ENCODE assay signal across 8 cellular contexts in the genomic region with DNA sequence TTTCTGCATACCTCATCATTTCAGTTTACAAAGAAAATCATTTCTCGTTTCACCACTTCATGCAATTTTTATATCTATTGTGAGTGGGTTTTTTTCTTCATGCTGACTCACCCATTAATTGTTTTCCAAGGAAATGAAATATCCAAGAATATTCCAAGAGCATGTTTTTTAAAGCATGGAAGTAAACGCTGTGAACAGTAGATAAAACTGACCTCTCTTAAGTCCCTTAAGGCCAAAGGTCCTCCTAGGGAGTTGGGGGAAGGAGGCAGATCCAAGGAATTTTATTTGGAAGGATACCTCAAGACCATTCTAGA. TPM values are rescaled to one million over a fixed set of nuclear protein-coding genes. Genes with fewer than 3 reads are reported as not detected.
DNase-seq lines count a peak whose midpoint lies in the region; ATAC-seq lines count a peak whose summit lies in the region.
"Had no signal": no experiment of that assay in that cellular context is flagged by ENCODE, and none has a peak within 500 bp of the region (broad histone marks: within the 10 kb centered on the region; RNA-seq: fewer than 3 reads in every experiment).

No MANE protein-coding gene starts in this region.

- no CpG with 5 or more reads among the region's 2 CpGs for WGBS in HUES64

- H3K9me3 Mint-ChIP-seq in activated T-helper 1 cell treated with anti-CD3 and anti-CD28 coated beads, Interleukin-12 subunit alpha, Interleukin-12 subunit beta, Interleukin-2, Interleukin-4 antibody, amounts not matched to agents 30 ng/mL and 10 ng/mL and 1 ng/mL, durations not matched to agents 14 hours and 24 hours and 36 hours: no peaks in the 10 kb centered on the region
- H3K9me3 Mint-ChIP-seq in stimulated activated effector memory CD8-positive, alpha-beta T cell treated with anti-CD3 and anti-CD28 coated beads, Interleukin-12 subunit alpha, Interleukin-12 subunit beta, amount 100 ng/mL, for 72 hours: no peaks in the 10 kb centered on the region

- H3K4me3 ChIP-seq in HUES64 (ENCODE audit: low read length): peak overlapping the region; percentile 58
- H3K4me3 ChIP-seq in iPS-11a (ENCODE audit: low read depth, low read length): peak overlapping the region; percentile 73

- peaks cover 27% of the 10 kb centered on the region for H3K4me1 Mint-ChIP-seq in activated T-helper 1 cell treated with anti-CD3 and anti-CD28 coated beads, Interleukin-12 subunit alpha, Interleukin-12 subunit beta, Interleukin-2, Interleukin-4 antibody, amounts not matched to agents 30 ng/mL and 10 ng/mL and 1 ng/mL, durations not matched to agents 14 hours and 24 hours and 36 hours (ENCODE audit: low read depth)
- H3K4me1 Mint-ChIP-seq in stimulated activated effector memory CD8-positive, alpha-beta T cell treated with anti-CD3 and anti-CD28 coated beads, Interleukin-12 subunit alpha, Interleukin-12 subunit beta, amount 100 ng/mL, for 72 hours: peaks cover 6% of the 10 kb centered on the region

- H3K4me3 Mint-ChIP-seq in activated T-helper 1 cell treated with anti-CD3 and anti-CD28 coated beads, Interleukin-12 subunit alpha, Interleukin-12 subunit beta, Interleukin-2, Interleukin-4 antibody, amounts not matched to agents 30 ng/mL and 10 ng/mL and 1 ng/mL, durations not matched to agents 14 hours and 24 hours and 36 hours: peak overlapping the region; percentile 74
- peak overlapping the region; percentile 38 for H3K4me3 Mint-ChIP-seq in stimulated activated effector memory CD8-positive, alpha-beta T cell treated with anti-CD3 and anti-CD28 coated beads, Interleukin-12 subunit alpha, Interleukin-12 subunit beta, amount 100 ng/mL, for 72 hours

- H3K4me1 ChIP-seq in HUES64 (ENCODE audit: insufficient read depth, low read length): peaks cover 26% of the 10 kb centered on the region

- H3K9me3 ChIP-seq in HUES64 (ENCODE audit: insufficient read depth, low read depth, low read length): no peaks in the 10 kb centered on the region

- H3K27ac ChIP-seq in HUES64 (ENCODE audit: low read depth, low read length): peak overlapping the region; percentile 91

- H3K36me3 ChIP-seq in HUES64 (ENCODE audit: insufficient read depth, low read length): no peaks in the 10 kb centered on the region

- ATAC-seq in stimulated activated effector memory CD8-positive, alpha-beta T cell treated with anti-CD3 and anti-CD28 coated beads, Interleukin-12 subunit alpha, Interleukin-12 subunit beta, amount 100 ng/mL, for 72 hours: no peak
- ATAC-seq in GM18907 (IDR thresholded peaks at IDR 0.05; ENCODE audit: unreplicated experiment): no peak

- DNase-seq in activated T-helper 1 cell treated with anti-CD3 and anti-CD28 coated beads, Interleukin-12 subunit alpha, Interleukin-12 subunit beta, Interleukin-2, Interleukin-4 antibody, amounts not matched to agents 30 ng/mL and 10 ng/mL and 1 ng/mL, durations not matched to agents 14 hours and 24 hours and 36 hours (ENCODE audit: low spot score): no peak
- DNase-seq in stimulated activated effector memory CD8-positive, alpha-beta T cell treated with anti-CD3 and anti-CD28 coated beads, Interleukin-12 subunit alpha, Interleukin-12 subunit beta, amount 100 ng/mL, for 72 hours (ENCODE audit: low spot score in 2 of 2): no peak
- DNase-seq in middle frontal gyrus (ENCODE audit: extremely low spot score, low spot score): no peak
- no peak for DNase-seq in stimulated activated CD4-positive, alpha-beta T cell treated with anti-CD3 and anti-CD28 coated beads, Interleukin-1b, Interleukin-23, amount 100 ng/mL, for 48 hours
- DNase-seq: NK-92 treated with Interleukin-12 subunit alpha and Interleukin-12 subunit beta, amount 100 ng/mL, for 24 hours had no signal

- H3K27me3 Mint-ChIP-seq in activated T-helper 1 cell treated with anti-CD3 and anti-CD28 coated beads, Interleukin-12 subunit alpha, Interleukin-12 subunit beta, Interleukin-2, Interleukin-4 antibody, amounts not matched to agents 30 ng/mL and 10 ng/mL and 1 ng/mL, durations not matched to agents 14 hours and 24 hours and 36 hours (ENCODE audit: insufficient read depth): peaks cover 38% of the 10 kb centered on the region

- no peaks in the 10 kb centered on the region for H3K36me3 Mint-ChIP-seq in activated T-helper 1 cell treated with anti-CD3 and anti-CD28 coated beads, Interleukin-12 subunit alpha, Interleukin-12 subunit beta, Interleukin-2, Interleukin-4 antibody, amounts not matched to agents 30 ng/mL and 10 ng/mL and 1 ng/mL, durations not matched to agents 14 hours and 24 hours and 36 hours (ENCODE audit: low read depth)
- no peaks in the 10 kb centered on the region for H3K36me3 Mint-ChIP-seq in stimulated activated effector memory CD8-positive, alpha-beta T cell treated with anti-CD3 and anti-CD28 coated beads, Interleukin-12 subunit alpha, Interleukin-12 subunit beta, amount 100 ng/mL, for 72 hours

- peak overlapping the region; percentile 56 for H3K27ac Mint-ChIP-seq in activated T-helper 1 cell treated with anti-CD3 and anti-CD28 coated beads, Interleukin-12 subunit alpha, Interleukin-12 subunit beta, Interleukin-2, Interleukin-4 antibody, amounts not matched to agents 30 ng/mL and 10 ng/mL and 1 ng/mL, durations not matched to agents 14 hours and 24 hours and 36 hours
- no peak overlapping the region for H3K27ac Mint-ChIP-seq in stimulated activated effector memory CD8-positive, alpha-beta T cell treated with anti-CD3 and anti-CD28 coated beads, Interleukin-12 subunit alpha, Interleukin-12 subunit beta, amount 100 ng/mL, for 72 hours

- peak overlapping the region; percentile 83 for H3K9ac ChIP-seq in HUES64 (ENCODE audit: low read depth, low read length)

- intact Hi-C loops in activated T-helper 1 cell treated with anti-CD3 and anti-CD28 coated beads, Interleukin-12 subunit alpha, Interleukin-12 subunit beta, Interleukin-2, Interleukin-4 antibody, amounts not matched to agents 30 ng/mL and 10 ng/mL and 1 ng/mL, durations not matched to agents 14 hours and 24 hours and 36 hours (cut with micrococcal nuclease): no loop called here

- H3K27me3 ChIP-seq in HUES64 (ENCODE audit: insufficient read depth, low read length): peaks cover 9% of the 10 kb centered on the region

RNA-seq across cellular contexts. Expression of gene APBB2, which starts 2.6 kb away (rescaled TPM):
- 40.3 TPM for polyA plus RNA-seq in HUES64 (2013, experiment 1 of 2)
- polyA plus RNA-seq in HUES64 (2013, experiment 2 of 2): 44.8 TPM
- total RNA-seq in activated T-helper 1 cell treated with anti-CD3 and anti-CD28 coated beads, Interleukin-12 subunit alpha, Interleukin-12 subunit beta, Interleukin-2, Interleukin-4 antibody, amounts not matched to agents 30 ng/mL and 10 ng/mL and 1 ng/mL, durations not matched to agents 14 hours and 24 hours and 36 hours: 11.0 and 11.3 TPM in 2 replicates

RNA-seq across cellular contexts. Expression of gene UCHL1, which starts 39.8 kb away (rescaled TPM):
- 589 TPM for polyA plus RNA-seq in HUES64 (2013, experiment 1 of 2)
- 528 TPM for polyA plus RNA-seq in HUES64 (2013, experiment 2 of 2)
- total RNA-seq in activated T-helper 1 cell treated with anti-CD3 and anti-CD28 coated beads, Interleukin-12 subunit alpha, Interleukin-12 subunit beta, Interleukin-2, Interleukin-4 antibody, amounts not matched to agents 30 ng/mL and 10 ng/mL and 1 ng/mL, durations not matched to agents 14 hours and 24 hours and 36 hours: 0.23 and 0.44 TPM in 2 replicates
